Comparison of ENCODE assay signal across 23 cellular contexts in the genomic region with DNA sequence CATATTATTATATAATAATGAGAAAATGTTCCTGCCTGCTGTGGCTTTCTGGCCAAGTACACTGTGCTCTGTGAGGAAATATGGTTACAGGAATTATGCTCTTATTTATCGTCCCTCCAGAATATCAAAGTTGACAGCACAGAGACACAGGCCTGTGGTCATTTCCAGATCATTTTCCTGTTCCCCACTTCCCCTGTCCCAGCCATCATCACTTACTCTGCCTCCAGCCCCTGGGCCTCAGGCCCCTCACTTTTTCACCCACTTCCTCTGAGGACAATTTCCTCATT. TPM values are rescaled to one million over a fixed set of nuclear protein-coding genes. Genes with fewer than 3 reads are reported as not detected.
DNase-seq lines count a peak whose midpoint lies in the region; ATAC-seq and TF ChIP-seq lines count a peak whose summit lies in the region.
"Had no signal": no experiment of that assay in that cellular context is flagged by ENCODE, and none has a peak within 500 bp of the region (broad histone marks: within the 10 kb centered on the region; RNA-seq: fewer than 3 reads in every experiment).

No MANE protein-coding gene starts in this region.

- H3K36me3 ChIP-seq in muscle layer of colon (ENCODE audit: insufficient read depth, low read length) (no peaks in the 10 kb centered on the region), tibial nerve (no peaks in the 10 kb centered on the region)

- H3K27me3 ChIP-seq in muscle layer of colon (ENCODE audit: control insufficient read depth in 1 of 2, insufficient read depth in 2 of 2, low read length in 2 of 2): no peaks in the 10 kb centered on the region
- H3K27me3 ChIP-seq in tibial nerve: no peaks in the 10 kb centered on the region
- H3K27me3 ChIP-seq: hepatocyte had no signal

- no peak overlapping the region for H3K9ac ChIP-seq in muscle layer of colon (ENCODE audit: low read length)

- peaks cover 6% of the 10 kb centered on the region for H3K4me1 ChIP-seq in muscle layer of colon (ENCODE audit: insufficient read depth, low read length)
- peaks cover 0 to 55% (median 27%) of the 10 kb centered on the region in 4 donors for H3K4me1 ChIP-seq in tibial nerve

- TF ChIP-seq CTCF in tibial nerve (IDR thresholded peaks at IDR 0.05): no peak

- no peak for TF ChIP-seq POLR2A in tibial nerve (IDR thresholded peaks at IDR 0.05)

- no peak for ATAC-seq in GM19395 (IDR thresholded peaks at IDR 0.05; ENCODE audit: unreplicated experiment)
- ATAC-seq: activated naive CD8-positive, alpha-beta T cell treated with anti-CD3 and anti-CD28 coated beads, Interleukin-2, amount 50 U/mL, for 24 hours; GM23338; Panc1 had no signal

- DNase-seq in SKM-1 treated with dmso at 0.1 percent for 144 hours (lab: John Stamatoyannopoulos, UW; ENCODE audit: unreplicated experiment) (peak; percentile 57), SKM-1 (lab: John Stamatoyannopoulos, UW; ENCODE audit: unreplicated experiment) (no peak), tibial nerve (ENCODE audit: low spot score in 2 of 2) (no peak), DMS79 treated with DMSO at 0.1 percent for 48 hours (lab: John Stamatoyannopoulos, UW) (no peak)
- no peak for DNase-seq in activated CD4-positive, CD25-positive, alpha-beta regulatory T cell (lab: John Stamatoyannopoulos, UW)
- DNase-seq: 8988T; activated naive CD8-positive, alpha-beta T cell treated with anti-CD3 and anti-CD28 coated beads, Interleukin-2, amount 50 U/mL, for 24 hours; activated T-cell treated with anti-CD3 and anti-CD28 coated beads, Interleukin-2, amount 50 U/mL, for 48 hours; central memory CD4-positive, alpha-beta T cell; DMS153; effector memory CD4-positive, alpha-beta T cell; islet precursor cell; NCI-H1105; stimulated activated CD4-positive, alpha-beta T cell treated with anti-CD3 and anti-CD28 coated beads, Interleukin-2, amount 100 ng/mL, for 24 hours had no signal

- H3K4me3 ChIP-seq in muscle layer of colon (ENCODE audit: low read depth in 1 of 2, low read length in 2 of 2) (no peak overlapping the region), tibial nerve (no peak overlapping the region)
- H3K4me3 ChIP-seq: GM23338, hepatocyte had no signal

- peak in 1 of 2 donors; percentile 44 for TF ChIP-seq EP300 in tibial nerve (IDR thresholded peaks at IDR 0.05)

- WGBS in adipose tissue, 3 donors: 12 to 58% (median 17%) methylated on average over 1 of the region's 1 CpG
- 39 to 42% methylated on average over 1 of the region's 1 CpG for WGBS in tibial nerve, 2 donors

- H3K9me3 ChIP-seq in muscle layer of colon (ENCODE audit: low read length) (no peaks in the 10 kb centered on the region), tibial nerve (no peaks in the 10 kb centered on the region)

- H3K27ac ChIP-seq in adipose tissue (ENCODE audit: low read depth, low read length) (peak overlapping the region; percentile 51), muscle layer of colon (ENCODE audit: low read depth, low read length) (peak overlapping the region; percentile 59), tibial nerve (peak overlapping the region; percentile 37 to 90 (median 40))
- H3K27ac ChIP-seq: hepatocyte, VCaP had no signal

RNA-seq across cellular contexts. Expression of gene MAB21L3, which starts 53.6 kb away (rescaled TPM):
- under 1 TPM; 0.02 to 0.56 (median 0.28) TPM for polyA plus RNA-seq in adipose tissue
- total RNA-seq in tibial nerve: under 1 TPM in 2 of 4 donors, not detected in 2; 0.22 to 0.63 TPM
- total RNA-seq: activated CD4-positive, alpha-beta memory T cell treated with anti-CD3 and anti-CD28 coated beads, Interleukin-2, amount 10 ng/mL, durations not matched to agents 7 days and 5 days; GM23338 had no signal
- polyA plus RNA-seq: GM23338, IgD-negative memory B cell had no signal
